ENCODE assay signal across 16 cellular contexts in genomic region chr11:133172349-133172748, GRCh38.
"Had no signal": no experiment of that assay in that cellular context is flagged by ENCODE, and none has a peak within 500 bp of the region (broad histone marks: within the 10 kb centered on the region; RNA-seq: fewer than 3 reads in every experiment).

No MANE protein-coding gene starts in this region.

- H3K4me1 ChIP-seq: adrenal gland, prostate gland, suprapubic skin had no signal

- H3K9me3 ChIP-seq: adrenal gland, prostate gland, suprapubic skin had no signal

- H3K27ac ChIP-seq: adrenal gland, dorsolateral prefrontal cortex, prostate gland, suprapubic skin had no signal

- DNase-seq: activated CD4-positive, alpha-beta T cell treated with anti-CD3 and anti-CD28 coated beads for 48 hours; activated CD8-positive, alpha-beta T cell treated with anti-CD3 and anti-CD28 coated beads for 36 hours; activated effector memory CD4-positive, alpha-beta T cell treated with anti-CD3 and anti-CD28 coated beads, Interleukin-2, amount 50 U/mL, for 16 hours; activated T-cell treated with anti-CD3 and anti-CD28 coated beads, Interleukin-2, amount 50 U/mL, for 48 hours; adrenal gland; dorsolateral prefrontal cortex; erythroblast; islet precursor cell; right cardiac atrium; stimulated activated CD4-positive, alpha-beta T cell treated with anti-CD3 and anti-CD28 coated beads, Interleukin-4, amount 100 ng/mL, for 4 hours; stimulated activated CD8-positive, alpha-beta memory T cell treated with anti-CD3 and anti-CD28 coated beads, Interleukin-4, amount 100 ng/mL, for 48 hours; stimulated activated naive CD8-positive, alpha-beta T cell treated with anti-CD3 and anti-CD28 coated beads, Interleukin-15, Interleukin-2, amounts not matched to agents 100 U/mL and 50 U/mL, for 24 hours had no signal

- H3K4me2 ChIP-seq: smooth muscle cell had no signal

- H3K27me3 ChIP-seq: adrenal gland, suprapubic skin had no signal

- ATAC-seq: activated CD8-positive, alpha-beta T cell treated with anti-CD3 and anti-CD28 coated beads for 36 hours; stimulated activated naive CD8-positive, alpha-beta T cell treated with anti-CD3 and anti-CD28 coated beads, Interleukin-15, Interleukin-2, amounts not matched to agents 100 U/mL and 50 U/mL, for 24 hours; WTC11 had no signal

- H3K4me3 ChIP-seq: adrenal gland, dorsolateral prefrontal cortex, prostate gland, smooth muscle cell, suprapubic skin had no signal

- H3K36me3 ChIP-seq: adrenal gland, prostate gland, suprapubic skin had no signal
